In the genomic region with DNA sequence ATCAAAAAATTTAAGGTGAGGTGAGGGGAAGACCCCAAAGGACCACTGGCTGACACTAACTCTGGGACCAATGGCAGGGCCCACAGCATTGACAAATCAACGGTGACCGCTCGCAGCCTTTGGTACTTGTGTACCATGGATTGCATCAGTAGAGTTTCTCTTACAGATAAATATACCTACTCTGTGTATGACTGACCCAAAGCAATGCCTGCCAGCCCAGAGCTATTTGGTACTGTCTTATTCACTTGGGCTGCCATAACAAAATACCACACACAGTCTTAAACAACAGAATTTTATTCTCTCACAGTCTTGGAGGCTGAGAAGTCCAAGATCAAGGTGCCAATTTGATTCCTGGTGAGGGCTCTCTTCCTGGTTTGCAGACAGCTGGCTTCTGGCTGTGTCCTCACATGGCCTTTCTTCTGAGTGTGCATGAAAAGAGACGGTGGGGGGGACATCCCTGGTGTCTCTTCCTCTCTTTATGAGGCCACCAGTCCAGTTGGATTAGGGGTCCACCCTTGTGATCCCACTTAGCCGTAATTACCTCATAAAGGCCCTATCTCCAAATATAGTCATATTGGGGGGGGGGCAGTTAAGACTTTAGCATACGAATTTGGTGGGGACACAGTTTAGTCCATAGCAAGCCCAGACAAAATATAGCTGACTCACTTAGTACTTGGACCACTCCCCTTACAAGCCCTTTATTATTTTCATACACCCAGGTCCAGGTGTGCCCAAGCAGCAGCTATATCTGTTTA, we compare ENCODE assay signal across 10 cellular contexts.
DNase-seq lines count a peak whose midpoint lies in the region; ATAC-seq and TF ChIP-seq lines count a peak whose summit lies in the region.
"Had no signal": no experiment of that assay in that cellular context is flagged by ENCODE, and none has a peak within 500 bp of the region (broad histone marks: within the 10 kb centered on the region; RNA-seq: fewer than 3 reads in every experiment).

No MANE protein-coding gene starts in this region.

- H3K36me3 Mint-ChIP-seq in activated T-cell treated with anti-CD3 and anti-CD28 coated beads, Interleukin-2, amount 50 U/mL, for 4 hours (ENCODE audit: insufficient read depth) = no peaks in the 10 kb centered on the region
- peaks cover 14% of the 10 kb centered on the region for H3K36me3 Mint-ChIP-seq in activated T-helper 2 cell treated with anti-CD3 and anti-CD28 coated beads, Interferon-gamma antibody, Interleukin-2, Interleukin-4, amounts not matched to agents 10 μg/mL and 5 μg/mL and 100 μg/mL, durations not matched to agents 14 hours and 24 hours and 36 hours (ENCODE audit: low read depth)
- H3K36me3 Mint-ChIP-seq: WTC11 had no signal

- TF ChIP-seq POLR2A in NB4 (IDR thresholded peaks at IDR 0.05; ENCODE audit: extremely low read depth, insufficient read length) = no peak

- peak overlapping the region; percentile 60 for H3K4me3 Mint-ChIP-seq in activated T-cell treated with anti-CD3 and anti-CD28 coated beads, Interleukin-2, amount 50 U/mL, for 4 hours
- H3K4me3 Mint-ChIP-seq in activated T-helper 2 cell treated with anti-CD3 and anti-CD28 coated beads, Interferon-gamma antibody, Interleukin-2, Interleukin-4, amounts not matched to agents 10 μg/mL and 5 μg/mL and 100 μg/mL, durations not matched to agents 14 hours and 24 hours and 36 hours (ENCODE audit: low read depth) = peak overlapping the region; percentile 51
- H3K4me3 Mint-ChIP-seq in stimulated activated naive CD8-positive, alpha-beta T cell treated with anti-CD3 and anti-CD28 coated beads, Interleukin-15, amount 100 ng/mL, for 72 hours = peak overlapping the region; percentile 53 to 72
- H3K4me3 Mint-ChIP-seq: WTC11 had no signal

- no peak for ATAC-seq in activated T-cell treated with anti-CD3 and anti-CD28 coated beads, Interleukin-2, amount 50 U/mL, for 4 hours
- peak; percentile 49 for ATAC-seq in stimulated activated naive CD8-positive, alpha-beta T cell treated with anti-CD3 and anti-CD28 coated beads, Interleukin-15, amount 100 ng/mL, for 72 hours
- ATAC-seq in GM21515 (IDR thresholded peaks at IDR 0.05; ENCODE audit: unreplicated experiment) = no peak
- ATAC-seq in GM21786 (IDR thresholded peaks at IDR 0.05; ENCODE audit: unreplicated experiment) = no peak
- ATAC-seq: WTC11 had no signal

- DNase-seq in activated T-cell treated with anti-CD3 and anti-CD28 coated beads, Interleukin-2, amount 50 U/mL, for 4 hours = no peak
- no peak for DNase-seq in activated T-cell treated with anti-CD3 and anti-CD28 coated beads, Interleukin-2, amount 50 U/mL, for 1 hour
- DNase-seq in NB4 (ENCODE audit: low read depth) (peak; percentile 69), ACHN (no peak)
- DNase-seq in activated T-helper 2 cell treated with anti-CD3 and anti-CD28 coated beads, Interferon-gamma antibody, Interleukin-2, Interleukin-4, amounts not matched to agents 10 μg/mL and 5 μg/mL and 100 μg/mL, durations not matched to agents 14 hours and 24 hours and 36 hours (ENCODE audit: low spot score) = no peak
- DNase-seq in stimulated activated naive CD8-positive, alpha-beta T cell treated with anti-CD3 and anti-CD28 coated beads, Interleukin-15, amount 100 ng/mL, for 72 hours = peak in 1 of 2 donors; percentile 32
- DNase-seq: NCI-H1694 treated with DMSO at 0.1 percent for 48 hours had no signal

- TF ChIP-seq CTCF in NB4 (IDR thresholded peaks at IDR 0.05; ENCODE audit: low read depth, low read length) = no peak

- no peaks in the 10 kb centered on the region for H3K9me3 Mint-ChIP-seq in activated T-cell treated with anti-CD3 and anti-CD28 coated beads, Interleukin-2, amount 50 U/mL, for 4 hours
- no peaks in the 10 kb centered on the region for H3K9me3 Mint-ChIP-seq in activated T-helper 2 cell treated with anti-CD3 and anti-CD28 coated beads, Interferon-gamma antibody, Interleukin-2, Interleukin-4, amounts not matched to agents 10 μg/mL and 5 μg/mL and 100 μg/mL, durations not matched to agents 14 hours and 24 hours and 36 hours
- peaks cover 0 to under 1% of the 10 kb centered on the region in 2 donors for H3K9me3 Mint-ChIP-seq in stimulated activated naive CD8-positive, alpha-beta T cell treated with anti-CD3 and anti-CD28 coated beads, Interleukin-15, amount 100 ng/mL, for 72 hours
- H3K9me3 Mint-ChIP-seq: WTC11 had no signal

- intact Hi-C loops in activated T-helper 2 cell treated with anti-CD3 and anti-CD28 coated beads, Interferon-gamma antibody, Interleukin-2, Interleukin-4, amounts not matched to agents 10 μg/mL and 5 μg/mL and 100 μg/mL, durations not matched to agents 14 hours and 24 hours and 36 hours (cut with micrococcal nuclease) = loop anchor here (1.0 to 10.0 kb wide), 11 partner anchors 51 to 1171 kb away; no protein-coding TSS in a partner anchor

- in situ Hi-C loops in ACHN (cut with HindIII; ENCODE audit: low pct_ligation_motif_present, low pct_unique_long_range_greater_than_20kb, low sequenced_read_pairs) = no loop called here

- peak overlapping the region; percentile 33 for H3K4me3 ChIP-seq in NB4 (ENCODE audit: low read depth, low read length)

- no peaks in the 10 kb centered on the region for H3K27me3 Mint-ChIP-seq in activated T-cell treated with anti-CD3 and anti-CD28 coated beads, Interleukin-2, amount 50 U/mL, for 4 hours (ENCODE audit: low read depth)
- no peaks in the 10 kb centered on the region for H3K27me3 Mint-ChIP-seq in activated T-helper 2 cell treated with anti-CD3 and anti-CD28 coated beads, Interferon-gamma antibody, Interleukin-2, Interleukin-4, amounts not matched to agents 10 μg/mL and 5 μg/mL and 100 μg/mL, durations not matched to agents 14 hours and 24 hours and 36 hours (ENCODE audit: low read depth)
- no peaks in the 10 kb centered on the region for H3K27me3 Mint-ChIP-seq in stimulated activated naive CD8-positive, alpha-beta T cell treated with anti-CD3 and anti-CD28 coated beads, Interleukin-15, amount 100 ng/mL, for 72 hours

- peaks cover 58% of the 10 kb centered on the region for H3K4me1 Mint-ChIP-seq in activated T-cell treated with anti-CD3 and anti-CD28 coated beads, Interleukin-2, amount 50 U/mL, for 4 hours (ENCODE audit: low read depth)
- H3K4me1 Mint-ChIP-seq in activated T-helper 2 cell treated with anti-CD3 and anti-CD28 coated beads, Interferon-gamma antibody, Interleukin-2, Interleukin-4, amounts not matched to agents 10 μg/mL and 5 μg/mL and 100 μg/mL, durations not matched to agents 14 hours and 24 hours and 36 hours (ENCODE audit: low read depth) = peaks cover 85% of the 10 kb centered on the region
- peaks cover 68% of the 10 kb centered on the region for H3K4me1 Mint-ChIP-seq in stimulated activated naive CD8-positive, alpha-beta T cell treated with anti-CD3 and anti-CD28 coated beads, Interleukin-15, amount 100 ng/mL, for 72 hours

- H3K27ac Mint-ChIP-seq in activated T-helper 2 cell treated with anti-CD3 and anti-CD28 coated beads, Interferon-gamma antibody, Interleukin-2, Interleukin-4, amounts not matched to agents 10 μg/mL and 5 μg/mL and 100 μg/mL, durations not matched to agents 14 hours and 24 hours and 36 hours = peak overlapping the region; percentile 90
- peak overlapping the region; percentile 92 to 94 for H3K27ac Mint-ChIP-seq in stimulated activated naive CD8-positive, alpha-beta T cell treated with anti-CD3 and anti-CD28 coated beads, Interleukin-15, amount 100 ng/mL, for 72 hours
- H3K27ac Mint-ChIP-seq: WTC11 had no signal
